8 cellular contexts compared by ENCODE assay signal in genomic region chr20:18276821-18277220, GRCh38. TPM values are rescaled to one million over a fixed set of nuclear protein-coding genes. Genes with fewer than 3 reads are reported as not detected.
A peak's percentile ranks its signal among the peaks of the same experiment; 100 is the strongest.
DNase-seq lines count a peak whose midpoint lies in the region; TF ChIP-seq lines count a peak whose summit lies in the region.

No MANE protein-coding gene starts in this region.

- no peaks in the 10 kb centered on the region for H3K4me1 Mint-ChIP-seq in neural crest cell

- H3K4me3 Mint-ChIP-seq in neural crest cell = no peak overlapping the region

- no peak for TF ChIP-seq EP300 in transverse colon (IDR thresholded peaks at IDR 0.05; ENCODE audit: low read depth)

- intact Hi-C loops in transverse colon (cut with DNase I; ENCODE audit: low total_unique reads) = no loop called here

- 12 to 25% methylated on average over 5 to 12 of the region's 12 CpGs for WGBS in transverse colon (ENCODE audit: low coverage in 1 of 2), 2 donors

- H3K4me2 ChIP-seq in OCI-LY1 (ENCODE audit: low read length) (peak overlapping the region; percentile 22; the same call in 1 of the 2 replicates), fibroblast of lung (ENCODE audit: extremely low read depth, insufficient read depth, low read length) (peak overlapping the region; percentile 23)

- H3K9me3 ChIP-seq in OCI-LY1 (ENCODE audit: low read length) (no peaks in the 10 kb centered on the region), fibroblast of lung (ENCODE audit: control insufficient read depth, insufficient read depth, low read depth, low read length) (no peaks in the 10 kb centered on the region), transverse colon (no peaks in the 10 kb centered on the region)

- H3K9ac ChIP-seq in OCI-LY1 (ENCODE audit: low read length) = no peak overlapping the region
- no peak overlapping the region for H3K9ac ChIP-seq in fibroblast of lung (ENCODE audit: insufficient read depth, low read length)

- peaks cover 91% of the 10 kb centered on the region for H3K27me3 Mint-ChIP-seq in neural crest cell (ENCODE audit: low read depth)

- no peaks in the 10 kb centered on the region for H4K20me1 ChIP-seq in OCI-LY1 (ENCODE audit: insufficient read depth, low read length)
- H4K20me1 ChIP-seq in fibroblast of lung (ENCODE audit: control insufficient read depth, extremely low read depth, insufficient read depth, low read length) = no peaks in the 10 kb centered on the region

- no peaks in the 10 kb centered on the region for H3K36me3 Mint-ChIP-seq in neural crest cell (ENCODE audit: low read depth)

- H3K27ac Mint-ChIP-seq in neural crest cell (ENCODE audit: unreplicated experiment) = no peak overlapping the region

- no peak for TF ChIP-seq POLR2A in transverse colon (IDR thresholded peaks at IDR 0.05)

- no peaks in the 10 kb centered on the region for H3F3A ChIP-seq in OCI-LY1 (ENCODE audit: insufficient read depth, low read length)

- H3K79me2 ChIP-seq in OCI-LY1 (ENCODE audit: insufficient read depth, low read length) (no peaks in the 10 kb centered on the region), fibroblast of lung (ENCODE audit: control insufficient read depth, insufficient read depth, low read length) (no peaks in the 10 kb centered on the region)

- H3K4me3 ChIP-seq in OCI-LY1 (ENCODE audit: low read depth, low read length, poor library complexity, severe bottlenecking) (no peak overlapping the region), fibroblast of lung (replicated peaks in 1 of 4; ENCODE audit: control extremely low read depth in 1 of 4, insufficient read depth in 1 of 4, low read depth in 3 of 4, low read length in 4 of 4) (peak overlapping the region in 1 of 4 experiments; percentile 9), transverse colon (no peak overlapping the region)

- H3K27ac ChIP-seq in OCI-LY1 (ENCODE audit: low read depth, low read length, poor library complexity, severe bottlenecking) (no peak overlapping the region), fibroblast of lung (ENCODE audit: insufficient read depth, low read length) (no peak overlapping the region), transverse colon (no peak overlapping the region)

- in situ Hi-C loops in transverse colon (cut with MboI; ENCODE audit: low pct_ligation_motif_present in 1 of 4, low pct_unique_long_range_greater_than_20kb in 1 of 4, low sequenced_read_pairs in 3 of 4) = loop anchor here (25.0 kb wide), 1 partner anchor 765 kb away; no protein-coding TSS in a partner anchor

- H3K27me3 ChIP-seq in OCI-LY1 (ENCODE audit: insufficient read depth, low read length) = no peaks in the 10 kb centered on the region
- peaks cover 8% of the 10 kb centered on the region for H3K27me3 ChIP-seq in fibroblast of lung (ENCODE audit: control insufficient read depth, insufficient read depth, low read length)
- peaks cover 37% of the 10 kb centered on the region for H3K27me3 ChIP-seq in transverse colon

- H3K4me1 ChIP-seq in OCI-LY1 (ENCODE audit: insufficient read depth, low read length, severe bottlenecking) (no peaks in the 10 kb centered on the region), fibroblast of lung (ENCODE audit: control insufficient read depth, extremely low read depth, insufficient read depth, low read length) (no peaks in the 10 kb centered on the region), transverse colon (peaks cover 0 to 5% (median 0%) of the 10 kb centered on the region in 4 donors)

- H3K9me3 Mint-ChIP-seq in neural crest cell = no peaks in the 10 kb centered on the region

- peak; percentile 74 for DNase-seq in NCI-H1436 (lab: John Stamatoyannopoulos, UW)
- no peak for DNase-seq in NCI-H1436 treated with DMSO at 0.1 percent for 48 hours (lab: John Stamatoyannopoulos, UW)
- peak; percentile 43 for DNase-seq in HuH-7.5 (ENCODE audit: low spot score)
- DNase-seq in activated T-cell treated with anti-CD3 and anti-CD28 coated beads for 48 hours (ENCODE audit: low read depth) = peak; percentile 50
- DNase-seq in fibroblast of lung (ENCODE audit: low read depth in 2 of 2) = peak; percentile 54 to 70
- peak; percentile 79 for DNase-seq in neural crest cell (ENCODE audit: low read depth, low spot score)
- peak; percentile 77 for DNase-seq in transverse colon

- H3K36me3 ChIP-seq in OCI-LY1 (ENCODE audit: insufficient read depth, low read length) (no peaks in the 10 kb centered on the region), fibroblast of lung (ENCODE audit: control insufficient read depth, insufficient read depth, low read length) (no peaks in the 10 kb centered on the region), transverse colon (no peaks in the 10 kb centered on the region)

- H2AFZ ChIP-seq in OCI-LY1 (ENCODE audit: low read length) = no peak overlapping the region
- H2AFZ ChIP-seq in fibroblast of lung (ENCODE audit: low read length) = peak overlapping the region; percentile 50

- TF ChIP-seq CTCF in OCI-LY1 (IDR thresholded peaks at IDR 0.05; ENCODE audit: low read length) (peak; percentile 93), fibroblast of lung (conservative IDR thresholded peaks at IDR 0.05 in 1 of 2, IDR thresholded peaks at IDR 0.05 in 1 of 2; ENCODE audit: low read depth in 1 of 2, low read length in 2 of 2) (peak; percentile 86 to 96), neural crest cell (conservative IDR thresholded peaks at IDR 0.05) (peak; percentile 89), transverse colon (IDR thresholded peaks at IDR 0.05) (peak; percentile 57 to 74 (median 67))

- no peaks in the 10 kb centered on the region for H3K9me2 ChIP-seq in OCI-LY1 (ENCODE audit: low read depth, low read length)

RNA-seq across cellular contexts. Expression of gene ZNF133, which starts 11.5 kb away (rescaled TPM):
- total RNA-seq in fibroblast of lung (27.0 and 31.5 TPM in 2 replicates), neural crest cell (12.6 and 16.1 TPM in 2 replicates), transverse colon (10 to 100 TPM; 12.7 to 24.3 (median 17.5) TPM)
- polyA plus RNA-seq in fibroblast of lung = 7.0 and 8.7 TPM in 2 replicates
- polyA plus RNA-seq in fibroblast of lung (2012) = 7.9 and 9.6 TPM in 2 replicates
- 18.8 and 21.2 TPM in 2 replicates for polyA minus RNA-seq in fibroblast of lung (ENCODE audit: low replicate concordance)
